In the genomic region with DNA sequence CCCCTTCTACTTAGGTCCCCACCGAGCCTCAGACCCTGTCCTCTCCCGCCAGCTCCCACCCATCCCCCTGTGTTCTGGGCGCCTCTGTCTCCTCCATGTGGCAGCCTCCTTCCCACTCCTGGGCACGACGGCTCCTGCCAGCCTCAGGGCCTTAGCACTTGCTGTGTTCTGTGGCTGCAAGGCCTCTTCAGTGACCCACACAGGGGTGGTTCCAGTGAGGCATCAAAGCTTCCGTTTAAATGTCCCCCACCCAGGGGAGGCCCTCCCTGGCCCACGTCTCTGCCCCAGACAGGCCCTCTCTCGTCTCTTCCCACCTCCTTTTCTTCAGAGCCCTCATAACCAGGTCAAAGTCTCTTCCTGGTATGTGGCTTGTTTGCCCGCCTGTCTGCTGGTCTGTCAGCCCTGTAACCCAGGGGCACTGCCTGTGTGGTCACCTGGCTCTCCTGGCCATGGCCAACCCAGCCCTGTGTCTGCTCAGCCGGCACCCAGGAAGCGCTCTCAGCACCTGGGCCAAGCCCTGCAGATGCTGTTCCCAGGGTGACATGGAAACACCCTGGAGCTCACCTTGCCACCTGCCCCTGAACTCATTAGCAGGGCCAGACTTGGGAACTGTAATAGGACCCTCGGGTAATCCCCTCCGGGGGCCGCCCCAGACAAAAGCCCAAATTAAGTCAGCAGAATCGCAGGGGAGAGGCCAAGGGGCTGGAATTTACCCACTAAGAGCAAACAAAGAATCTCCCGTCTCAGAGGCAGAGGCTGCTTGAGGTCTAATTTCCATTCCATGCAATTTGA, we compare ENCODE assay signal across 1 cellular context.
TF ChIP-seq lines count a peak whose summit lies in the region.

No MANE protein-coding gene starts in this region.

TF ChIP-seq in H1, 55 proteins besides CTCF, POLR2A, EP300 and RAD21:
- TF ChIP-seq RXRA (IDR thresholded peaks at IDR 0.05; ENCODE audit: insufficient read depth, low read depth, low read length) (0 out of 2 replicates have a peak, but pooled peaks have one; percentile 51), SUZ12 (IDR thresholded peaks at IDR 0.05; ENCODE audit: low read length) (no peak), TAF7 (optimal IDR thresholded peaks at IDR 0.05; ENCODE audit: borderline replicate concordance, low read depth, low read length) (no peak), NANOG (IDR thresholded peaks at IDR 0.05; ENCODE audit: insufficient read depth, low read depth, low read length, poor library complexity, severe bottlenecking) (no peak), TEAD4 (IDR thresholded peaks at IDR 0.05; ENCODE audit: low read depth, low read length) (peak; percentile 77), SIN3A (conservative IDR thresholded peaks at IDR 0.05 in 1 of 2, IDR thresholded peaks at IDR 0.05 in 1 of 2; ENCODE audit: low read depth in 1 of 2, low read length in 2 of 2) (no peak), YY1 (IDR thresholded peaks at IDR 0.05; ENCODE audit: low read depth, low read length) (0 out of 2 replicates have a peak, but pooled peaks have one; percentile 36), TCF12 (IDR thresholded peaks at IDR 0.05; ENCODE audit: low read depth, low read length) (0 out of 2 replicates have a peak, but pooled peaks have one; percentile 45), ATF3 (IDR thresholded peaks at IDR 0.05; ENCODE audit: insufficient read depth, low read depth, low read length) (no peak), CBX8 (IDR thresholded peaks at IDR 0.05; ENCODE audit: borderline replicate concordance, low read depth, low read length) (no peak), SP1 (IDR thresholded peaks at IDR 0.05; ENCODE audit: low read depth, low read length) (0 out of 2 replicates have a peak, but pooled peaks have one; percentile 24), HDAC2 (IDR thresholded peaks at IDR 0.05; ENCODE audit: borderline replicate concordance in 1 of 2, low read depth in 2 of 2, low read length in 2 of 2) (no peak), USF2 (IDR thresholded peaks at IDR 0.05; ENCODE audit: low read length) (no peak), HDAC6 (IDR thresholded peaks at IDR 0.05; ENCODE audit: low read depth, low read length) (no peak), MAFK (IDR thresholded peaks at IDR 0.05; ENCODE audit: low read depth, low read length) (no peak), SIRT6 (IDR thresholded peaks at IDR 0.05; ENCODE audit: low read length) (no peak), SRF (IDR thresholded peaks at IDR 0.05; ENCODE audit: low read depth, low read length) (0 out of 2 replicates have a peak, but pooled peaks have one; percentile 27), KDM1A (IDR thresholded peaks at IDR 0.05; ENCODE audit: borderline replicate concordance, low read length) (peak; percentile 81; the same call in 1 of the 2 replicates)
